20 cellular contexts compared by ENCODE assay signal in genomic region chr4:80806472-80806871, GRCh38.
A peak's percentile ranks its signal among the peaks of the same experiment; 100 is the strongest.
DNase-seq lines count a peak whose midpoint lies in the region; ATAC-seq, FAIRE-seq and TF ChIP-seq lines count a peak whose summit lies in the region.
"Had no signal": no experiment of that assay in that cellular context is flagged by ENCODE, and none has a peak within 500 bp of the region (broad histone marks: within the 10 kb centered on the region; RNA-seq: fewer than 3 reads in every experiment).

No MANE protein-coding gene starts in this region.

- DNase-seq in MCF 10A (ENCODE audit: unreplicated experiment) (peak; percentile 15), breast epithelium (ENCODE audit: low spot score in 2 of 2) (no peak), H1 (ENCODE audit: low read depth in 1 of 2, low spot score in 2 of 2) (no peak), DMS79 treated with DMSO at 0.1 percent for 48 hours (lab: John Stamatoyannopoulos, UW) (no peak)
- DNase-seq in activated CD8-positive, alpha-beta memory T cell treated with anti-CD3 and anti-CD28 coated beads, Interleukin-2, amount 50 U/mL, for 4 hours: no peak
- DNase-seq: CD4-positive, CD25-positive, alpha-beta regulatory T cell; DND-41; H9; HFFc6; KBM-7; NCI-H1092 treated with DMSO at 0.1 percent for 48 hours; NCI-H1694 treated with DMSO at 0.1 percent for 48 hours; NCI-H446; NCI-H526; NK-92 treated with Interleukin-12 subunit alpha and Interleukin-12 subunit beta, amount 100 ng/mL, for 24 hours; SJCRH30 had no signal

- H2AFZ ChIP-seq in OCI-LY1 (ENCODE audit: low read length): no peak overlapping the region
- H2AFZ ChIP-seq in H1 (ENCODE audit: low read length): no peak overlapping the region

- H4K8ac ChIP-seq in H1 (ENCODE audit: extremely low read depth, insufficient read depth, low read length): no peak overlapping the region

- no peak overlapping the region for H4K91ac ChIP-seq in H1 (replicated peaks; ENCODE audit: insufficient read length, low read length)

- H3K9me2 ChIP-seq in OCI-LY1 (ENCODE audit: low read depth, low read length): no peaks in the 10 kb centered on the region

- H3K4me1 ChIP-seq in breast epithelium (no peaks in the 10 kb centered on the region), OCI-LY1 (ENCODE audit: insufficient read depth, low read length, severe bottlenecking) (peaks cover 17% of the 10 kb centered on the region), H1 (replicated peaks in 1 of 4; ENCODE audit: control insufficient read depth in 3 of 4, insufficient read depth in 4 of 4, low read length in 3 of 4) (no peaks in the 10 kb centered on the region)
- H3K4me1 ChIP-seq: SJCRH30 had no signal

- POLR2A ChIA-PET in MCF 10A (lab: Yijun Ruan, JAX): interaction anchor here (0.5 to 2.2 kb wide), 4 partner anchors 9 to 237 kb away, joined by 3 to 5 read pairs (median 4); no protein-coding TSS in a partner anchor
- POLR2A ChIA-PET in H1 (lab: Charles Lee; ENCODE audit: partially characterized antibody): no interaction called here

- no peaks in the 10 kb centered on the region for H3F3A ChIP-seq in OCI-LY1 (ENCODE audit: insufficient read depth, low read length)

- H2BK120ac ChIP-seq in H1 (replicated peaks; ENCODE audit: low read depth, low read length): no peak overlapping the region

- no peak overlapping the region for H3K56ac ChIP-seq in H1 (replicated peaks; ENCODE audit: insufficient read length, low read depth, low read length)

- no peaks in the 10 kb centered on the region for H3K9me3 Mint-ChIP-seq in MCF 10A (ENCODE audit: unreplicated experiment)
- H3K9me3 Mint-ChIP-seq: CD4-positive, CD25-positive, alpha-beta regulatory T cell; H9; HFFc6 had no signal

- H3K36me3 ChIP-seq in breast epithelium: no peaks in the 10 kb centered on the region
- H3K36me3 ChIP-seq in OCI-LY1 (ENCODE audit: insufficient read depth, low read length): no peaks in the 10 kb centered on the region; the same call in 1 of the 2 replicates
- no peaks in the 10 kb centered on the region for H3K36me3 ChIP-seq in H1 (ENCODE audit: control insufficient read depth in 2 of 4, insufficient read depth in 4 of 4, low read length in 3 of 4)
- H3K36me3 ChIP-seq: SJCRH30 had no signal

- no peak for ATAC-seq in GM18498 (IDR thresholded peaks at IDR 0.05; ENCODE audit: unreplicated experiment)
- ATAC-seq: GM12878 had no signal

- TF ChIP-seq RAD21 in H1 (IDR thresholded peaks at IDR 0.05 in 1 of 2, conservative IDR thresholded peaks at IDR 0.05 in 1 of 2; ENCODE audit: low read depth in 2 of 2, low read length in 2 of 2): no peak

- H3K4me2 ChIP-seq in OCI-LY1 (ENCODE audit: low read length) (no peak overlapping the region), H1 (ENCODE audit: insufficient read depth in 1 of 2, low read depth in 2 of 2, low read length in 2 of 2) (no peak overlapping the region)

- H3K36me3 Mint-ChIP-seq in MCF 10A (ENCODE audit: insufficient read depth, unreplicated experiment): no peaks in the 10 kb centered on the region
- H3K36me3 Mint-ChIP-seq: CD4-positive, CD25-positive, alpha-beta regulatory T cell had no signal

- no peaks in the 10 kb centered on the region for H3K79me1 ChIP-seq in H1 (ENCODE audit: low read depth, low read length)

- no peak for FAIRE-seq in H1 (lab: Jason Lieb, UNC)
- FAIRE-seq: GM12878, RCC 7860 had no signal

- H3K4me1 Mint-ChIP-seq in MCF 10A (ENCODE audit: insufficient read depth, unreplicated experiment): peaks cover 6% of the 10 kb centered on the region
- H3K4me1 Mint-ChIP-seq: H9 had no signal

- H3K4ac ChIP-seq in H1 (replicated peaks; ENCODE audit: insufficient read length, low read depth, low read length): no peak overlapping the region

- no peak overlapping the region for H3K4me3 Mint-ChIP-seq in MCF 10A (ENCODE audit: unreplicated experiment)
- H3K4me3 Mint-ChIP-seq: CD4-positive, CD25-positive, alpha-beta regulatory T cell; H9; HFFc6 had no signal

- no peak overlapping the region for H2BK5ac ChIP-seq in H1 (ENCODE audit: low read depth, low read length)

- no peak overlapping the region for H2BK12ac ChIP-seq in H1 (ENCODE audit: low read depth, low read length)

- TF ChIP-seq EP300 in H1 (IDR thresholded peaks at IDR 0.05; ENCODE audit: borderline replicate concordance in 1 of 2, low read depth in 2 of 2, low read length in 2 of 2): no peak

- 70% methylated on average over 1 of the region's 1 CpG; no CpG with 5 or more reads in 1 of the 2 experiments for WGBS in H1 (ENCODE audit: extremely low coverage in 1 of 2, insufficient coverage in 1 of 2, insufficient read length in 1 of 2, insufficient replicate concordance in 2 of 2, low coverage in 1 of 2, low lambda C conversion rate in 2 of 2, missing lambda C conversion rate in 1 of 2), 2 experiments

- TF ChIP-seq CTCF in MCF 10A (IDR thresholded peaks at IDR 0.05; ENCODE audit: unreplicated experiment) (no peak), breast epithelium (IDR thresholded peaks at IDR 0.05) (no peak), OCI-LY1 (IDR thresholded peaks at IDR 0.05; ENCODE audit: low read length) (no peak), H1 (IDR thresholded peaks at IDR 0.05; ENCODE audit: control extremely low read depth in 1 of 3, insufficient read depth in 1 of 3, low read depth in 1 of 3, low read length in 3 of 3) (no peak)

- CTCF ChIA-PET in MCF 10A (lab: Yijun Ruan, JAX): interaction anchor here (1.1 kb wide), 1 partner anchor 246 kb away, joined by 4 read pairs; no protein-coding TSS in a partner anchor
- CTCF ChIA-PET in H1 (lab: Charles Lee; ENCODE audit: partially characterized antibody): no interaction called here

- no peak overlapping the region for H3K18ac ChIP-seq in H1 (ENCODE audit: extremely low read depth, low read length)

- H4K20me1 ChIP-seq in OCI-LY1 (ENCODE audit: insufficient read depth, low read length): no peaks in the 10 kb centered on the region
- H4K20me1 ChIP-seq in H1 (replicated peaks in 1 of 2; ENCODE audit: control insufficient read depth in 1 of 2, insufficient read depth in 2 of 2, low read length in 2 of 2): no peaks in the 10 kb centered on the region

- H2BK20ac ChIP-seq in H1 (ENCODE audit: low read length): no peak overlapping the region

- H3K14ac ChIP-seq in H1 (ENCODE audit: insufficient read length): no peak overlapping the region

- no peak overlapping the region for H3K23ac ChIP-seq in H1 (ENCODE audit: insufficient read length)

- H3K9ac ChIP-seq in OCI-LY1 (ENCODE audit: low read length): no peak overlapping the region
- H3K9ac ChIP-seq in H1 (replicated peaks in 1 of 4; ENCODE audit: extremely low read depth in 1 of 4, low read depth in 3 of 4, low read length in 3 of 4): no peak overlapping the region

- no TSS peak for BruUV-seq in MCF 10A (replicated peaks; lab: Mats Ljungman, UMichigan)

- H3K27ac ChIP-seq in breast epithelium (no peak overlapping the region), OCI-LY1 (ENCODE audit: low read depth, low read length, poor library complexity, severe bottlenecking) (peak overlapping the region; percentile 10), H1 (ENCODE audit: low read depth, low read length) (no peak overlapping the region)
- H3K27ac ChIP-seq: SJCRH30 had no signal

- H3K23me2 ChIP-seq in H1 (ENCODE audit: low read depth, low read length): no peaks in the 10 kb centered on the region; the same call in 1 of the 2 replicates

- TF ChIP-seq POLR2A in breast epithelium (IDR thresholded peaks at IDR 0.05) (no peak), H1 (IDR thresholded peaks at IDR 0.05; ENCODE audit: control extremely low read depth in 1 of 2, low read depth in 2 of 2, low read length in 2 of 2) (no peak)

- H3K9me3 ChIP-seq in breast epithelium (no peaks in the 10 kb centered on the region), OCI-LY1 (ENCODE audit: low read length) (peaks cover 5% of the 10 kb centered on the region; the same call in 1 of the 2 replicates), H1 (ENCODE audit: insufficient read depth in 2 of 2, low read depth in 1 of 2, low read length in 1 of 2) (no peaks in the 10 kb centered on the region)
- H3K9me3 ChIP-seq: SJCRH30 had no signal

- no peak overlapping the region for H4K5ac ChIP-seq in H1 (ENCODE audit: insufficient read length, low read depth, low read length)

- intact Hi-C loops in MCF 10A (cut with micrococcal nuclease) (no loop called here), breast epithelium (cut with DNase I; ENCODE audit: low total_unique reads) (no loop called here)

- no peak overlapping the region for H2BK15ac ChIP-seq in H1 (ENCODE audit: low read length)

- peak overlapping the region; percentile 74 for H3K27ac Mint-ChIP-seq in MCF 10A (ENCODE audit: low read depth, unreplicated experiment)
- H3K27ac Mint-ChIP-seq: CD4-positive, CD25-positive, alpha-beta regulatory T cell; H9; HFFc6 had no signal

- H2AK5ac ChIP-seq in H1 (ENCODE audit: low read depth, low read length): no peak overlapping the region

- no peaks in the 10 kb centered on the region for H3K27me3 Mint-ChIP-seq in MCF 10A (ENCODE audit: insufficient read depth, unreplicated experiment)
- H3K27me3 Mint-ChIP-seq: CD4-positive, CD25-positive, alpha-beta regulatory T cell had no signal

- H3K27me3 ChIP-seq in breast epithelium: no peaks in the 10 kb centered on the region
- H3K27me3 ChIP-seq in OCI-LY1 (ENCODE audit: insufficient read depth, low read length): no peaks in the 10 kb centered on the region
- no peaks in the 10 kb centered on the region for H3K27me3 ChIP-seq in H1 (replicated peaks in 1 of 4; ENCODE audit: control insufficient read depth in 3 of 4, extremely low read depth in 1 of 4, insufficient read depth in 3 of 4, low read length in 3 of 4)
- H3K27me3 ChIP-seq: SJCRH30 had no signal

- H3K79me2 ChIP-seq in OCI-LY1 (ENCODE audit: insufficient read depth, low read length) (no peaks in the 10 kb centered on the region), H1 (ENCODE audit: control insufficient read depth in 1 of 2, insufficient read depth in 2 of 2, low read length in 2 of 2) (no peaks in the 10 kb centered on the region)

- no peak overlapping the region for H3K4me3 ChIP-seq in breast epithelium
- H3K4me3 ChIP-seq in OCI-LY1 (ENCODE audit: low read depth, low read length, poor library complexity, severe bottlenecking): no peak overlapping the region
- H3K4me3 ChIP-seq in H1 (ENCODE audit: extremely low read depth in 1 of 4, insufficient read depth in 2 of 4, low read depth in 3 of 4, low read length in 4 of 4): no peak overlapping the region
- H3K4me3 ChIP-seq: GM12878, SJCRH30 had no signal

TF ChIP-seq in H1, 55 proteins besides CTCF, POLR2A, EP300 and RAD21 (continues in another document):
- peak; percentile 23; the same call in 1 of the 2 replicates for TF ChIP-seq MAFK (IDR thresholded peaks at IDR 0.05; ENCODE audit: low read depth, low read length)
